In genomic region chr1:68085752-68086151, GRCh38 we compare ENCODE assay signal across 21 cellular contexts. TPM values are rescaled to one million over a fixed set of nuclear protein-coding genes. Genes with fewer than 3 reads are reported as not detected.
DNase-seq lines count a peak whose midpoint lies in the region; ATAC-seq, FAIRE-seq and TF ChIP-seq lines count a peak whose summit lies in the region.
"Had no signal": no experiment of that assay in that cellular context is flagged by ENCODE, and none has a peak within 500 bp of the region (broad histone marks: within the 10 kb centered on the region; RNA-seq: fewer than 3 reads in every experiment).

No MANE protein-coding gene starts in this region.

- H3K4me2 ChIP-seq in HepG2 (ENCODE audit: low read depth, low read length), result no peak overlapping the region
- no peak overlapping the region for H3K4me2 ChIP-seq in K562 (ENCODE audit: insufficient read depth, low read length)
- no peak overlapping the region for H3K4me2 ChIP-seq in osteoblast (ENCODE audit: insufficient read depth, low read length)
- H3K4me2 ChIP-seq: A549 had no signal

- H3K36me3 ChIP-seq in HepG2 (replicated peaks in 1 of 2; ENCODE audit: control insufficient read depth in 1 of 2, insufficient read depth in 2 of 2, low read length in 2 of 2), result no peaks in the 10 kb centered on the region
- no peaks in the 10 kb centered on the region for H3K36me3 ChIP-seq in right lobe of liver
- H3K36me3 ChIP-seq in K562 (ENCODE audit: control insufficient read depth, insufficient read depth, low read length), result no peaks in the 10 kb centered on the region
- no peaks in the 10 kb centered on the region for H3K36me3 ChIP-seq in osteoblast (ENCODE audit: insufficient read depth, low read length)

- TF ChIP-seq CTCF in HepG2 (CRISPR knock-in tag; IDR thresholded peaks at IDR 0.05) (no peak), right lobe of liver (IDR thresholded peaks at IDR 0.05) (no peak), K562 (IDR thresholded peaks at IDR 0.05 in 2 of 3, conservative IDR thresholded peaks at IDR 0.05 in 1 of 3; ENCODE audit: insufficient read depth in 2 of 3, low read depth in 1 of 3, low read length in 3 of 3) (no peak), osteoblast (IDR thresholded peaks at IDR 0.05; ENCODE audit: extremely low read depth, low read depth, low read length) (no peak), HFFc6 (IDR thresholded peaks at IDR 0.05) (no peak)

- WGBS in HepG2 (ENCODE audit: low lambda C conversion rate), result 0% methylated on average over 1 of the region's 1 CpG
- WGBS in right lobe of liver (ENCODE audit: insufficient coverage, low coverage, low lambda C conversion rate, missing lambda C conversion rate), result 88% methylated on average over 1 of the region's 1 CpG
- WGBS in K562 (ENCODE audit: insufficient coverage, low coverage, missing lambda C conversion rate), result 0% methylated on average over 1 of the region's 1 CpG

- BruUV-seq in HepG2 (replicated peaks; lab: Mats Ljungman, UMichigan) (no TSS peak), K562 (replicated peaks; lab: Mats Ljungman, UMichigan) (no TSS peak)

- intact Hi-C loops in HepG2 (cut with micrococcal nuclease; ENCODE audit: unreplicated experiment) (no loop called here), right lobe of liver (cut with DNase I) (no loop called here), K562 (cut with micrococcal nuclease) (no loop called here)

- H2AFZ ChIP-seq in HepG2 (ENCODE audit: low read length) (no peak overlapping the region), K562 (ENCODE audit: low read depth, low read length) (no peak overlapping the region), osteoblast (ENCODE audit: low read length) (no peak overlapping the region)

- H3K27me3 ChIP-seq in HepG2 (ENCODE audit: control insufficient read depth in 1 of 2, insufficient read depth in 2 of 2, low read length in 2 of 2) (no peaks in the 10 kb centered on the region), right lobe of liver (no peaks in the 10 kb centered on the region), K562 (ENCODE audit: control insufficient read depth in 2 of 2, insufficient read depth in 2 of 2, low read length in 2 of 2) (no peaks in the 10 kb centered on the region), osteoblast (ENCODE audit: insufficient read depth, low read length) (no peaks in the 10 kb centered on the region)

- DNase-seq in HepG2 (ENCODE audit: low spot score) (no peak), right lobe of liver (no peak), K562 (ENCODE audit: extremely low read depth in 1 of 4, low spot score in 3 of 4) (no peak), islet precursor cell (peak; percentile 47), OCI-M1 (lab: John Stamatoyannopoulos, UW) (no peak), osteoblast (ENCODE audit: insufficient read length, low spot score, missing footprints) (no peak), HFFc6 (no peak)
- DNase-seq: AML-193; CD4-positive, alpha-beta T cell; DMS153; DMS79; GOT3; H9; IMR-90; KG1 had no signal

- H3K9ac ChIP-seq in HepG2 (ENCODE audit: insufficient read depth, low read depth, low read length) (no peak overlapping the region), K562 (ENCODE audit: insufficient read depth in 1 of 2, low read depth in 2 of 2, low read length in 2 of 2) (no peak overlapping the region)

- H3K27ac ChIP-seq in HepG2 (ENCODE audit: extremely low read length, insufficient read depth, low read length), result no peak overlapping the region
- no peak overlapping the region for H3K27ac ChIP-seq in right lobe of liver
- H3K27ac ChIP-seq in K562 (ENCODE audit: extremely low read depth, low read depth, low read length), result no peak overlapping the region
- no peak overlapping the region for H3K27ac ChIP-seq in osteoblast (ENCODE audit: low read depth, low read length)
- H3K27ac ChIP-seq: 22Rv1, A549, C4-2B, HL-60 had no signal

- no peak overlapping the region for H3K27ac Mint-ChIP-seq in HFFc6
- H3K27ac Mint-ChIP-seq: CD4-positive, alpha-beta T cell; H9 had no signal

- H3K79me2 ChIP-seq in HepG2 (ENCODE audit: insufficient read depth, low read length) (no peaks in the 10 kb centered on the region), K562 (ENCODE audit: control insufficient read depth, insufficient read depth, low read length) (no peaks in the 10 kb centered on the region), osteoblast (ENCODE audit: insufficient read depth, low read length) (no peaks in the 10 kb centered on the region)

- TF ChIP-seq RAD21 in HepG2 (CRISPR knock-in tag; IDR thresholded peaks at IDR 0.05) (no peak), K562 (CRISPR knock-in tag; conservative IDR thresholded peaks at IDR 0.05 in 1 of 2, IDR thresholded peaks at IDR 0.05 in 1 of 2) (no peak)

- in situ Hi-C loops in HepG2 (cut with HindIII; ENCODE audit: extremely low pct_ligation_motif_present, low pct_unique_long_range_greater_than_20kb) (no loop called here), K562 (cut with MboI) (no loop called here)

- TF ChIP-seq EP300 in HepG2 (IDR thresholded peaks at IDR 0.05; ENCODE audit: low read depth in 2 of 2, low read length in 2 of 2) (no peak), HepG2 (CRISPR knock-in tag; IDR thresholded peaks at IDR 0.05; ENCODE audit: borderline replicate concordance) (no peak), K562 (IDR thresholded peaks at IDR 0.05; ENCODE audit: low read length) (no peak)

- FAIRE-seq in HepG2 (lab: Jason Lieb, UNC) (no peak), K562 (lab: Jason Lieb, UNC) (no peak)
- FAIRE-seq: A549, GM12878 had no signal

- POLR2A ChIA-PET in HepG2 (lab: Yijun Ruan, JAX), result no interaction called here
- POLR2A ChIA-PET in K562 (lab: Yijun Ruan, JAX), result no interaction called here

- peaks cover 8% of the 10 kb centered on the region for H3K27me3 Mint-ChIP-seq in HFFc6 (ENCODE audit: insufficient read depth)

- no peak for ATAC-seq in HepG2
- no peak for ATAC-seq in right lobe of liver
- no peak for ATAC-seq in K562
- ATAC-seq: A549, GM12878 had no signal

- peaks cover 7% of the 10 kb centered on the region for H3K4me1 Mint-ChIP-seq in HFFc6 (ENCODE audit: low read depth)

- H3K4me3 Mint-ChIP-seq in HFFc6, result no peak overlapping the region
- H3K4me3 Mint-ChIP-seq: CD4-positive, alpha-beta T cell; H9 had no signal

- CTCF ChIA-PET in HepG2 (lab: Yijun Ruan, JAX; ENCODE audit: low intra/inter-chr PET ratio, low total read pairs), result no interaction called here
- CTCF ChIA-PET in K562 (lab: Yijun Ruan, JAX; ENCODE audit: low intra/inter-chr PET ratio), result no interaction called here

- H3K9me3 ChIP-seq in HepG2 (ENCODE audit: low read length) (no peaks in the 10 kb centered on the region), right lobe of liver (no peaks in the 10 kb centered on the region), K562 (replicated peaks; ENCODE audit: control insufficient read depth, insufficient read depth, low read depth, low read length) (no peaks in the 10 kb centered on the region), osteoblast (ENCODE audit: low read depth, low read length) (no peaks in the 10 kb centered on the region)
- H3K9me3 ChIP-seq: A549 had no signal

- H3K9me1 ChIP-seq in K562 (ENCODE audit: control insufficient read depth, insufficient read depth, low read length), result no peaks in the 10 kb centered on the region

- H3K9me3 Mint-ChIP-seq in HFFc6, result no peaks in the 10 kb centered on the region; the same call in 1 of the 2 replicates
- H3K9me3 Mint-ChIP-seq: H9 had no signal

- no peaks in the 10 kb centered on the region for H4K20me1 ChIP-seq in HepG2 (ENCODE audit: insufficient read depth, low read length)
- no peaks in the 10 kb centered on the region for H4K20me1 ChIP-seq in K562 (replicated peaks; ENCODE audit: control insufficient read depth, insufficient read depth, low read length)
- H4K20me1 ChIP-seq in osteoblast (ENCODE audit: insufficient read depth, low read length), result no peaks in the 10 kb centered on the region

- TF ChIP-seq POLR2A in HepG2 (IDR thresholded peaks at IDR 0.05; ENCODE audit: insufficient read depth in 1 of 2, low read depth in 2 of 2, low read length in 2 of 2), result no peak
- TF ChIP-seq POLR2A in right lobe of liver (IDR thresholded peaks at IDR 0.05), result no peak
- no peak for TF ChIP-seq POLR2A in K562 (conservative IDR thresholded peaks at IDR 0.05)

- no peaks in the 10 kb centered on the region for H3K36me3 Mint-ChIP-seq in HFFc6 (ENCODE audit: low read depth)

- H3K4me1 ChIP-seq in HepG2 (ENCODE audit: insufficient read depth, low read length), result no peaks in the 10 kb centered on the region
- H3K4me1 ChIP-seq in right lobe of liver, result no peaks in the 10 kb centered on the region
- H3K4me1 ChIP-seq in K562 (replicated peaks in 1 of 2; ENCODE audit: control insufficient read depth in 2 of 2, insufficient read depth in 2 of 2, low read length in 2 of 2), result no peaks in the 10 kb centered on the region
- H3K4me1 ChIP-seq in osteoblast (ENCODE audit: insufficient read depth, low read length), result peaks cover 5% of the 10 kb centered on the region
- H3K4me1 ChIP-seq: A549 had no signal

- H3K4me3 ChIP-seq in HepG2 (replicated peaks in 1 of 3; ENCODE audit: insufficient read depth in 1 of 3, low read depth in 2 of 3, low read length in 3 of 3) (no peak overlapping the region), right lobe of liver (no peak overlapping the region), K562 (no peak overlapping the region), osteoblast (ENCODE audit: insufficient read depth, low read length) (no peak overlapping the region)
- H3K4me3 ChIP-seq: A549, GM12878 had no signal

RNA-seq across cellular contexts. Expression of gene DIRAS3, which starts 35.3 kb away (rescaled TPM):
- total RNA-seq in HepG2 (2016; rRNA removed; fragmentation: Illumina TruSeq; extraction: Trizol), result not detected in 2 replicates
- not detected in 2 replicates for total RNA-seq in HepG2 (2016; cell fraction: cytosol; rRNA removed; fragmentation: Illumina TruSeq; extraction: Trizol; ENCODE audit: low read depth)
- not detected in 2 replicates for total RNA-seq in HepG2 (2016; cell fraction: insoluble cytoplasmic fraction; rRNA removed; fragmentation: Illumina TruSeq; extraction: Trizol)
- total RNA-seq in HepG2 (2016; cell fraction: membrane; rRNA removed; fragmentation: Illumina TruSeq; extraction: Trizol), result not detected in 2 replicates
- total RNA-seq in HepG2 (2016; cell fraction: nucleus; rRNA removed; fragmentation: Illumina TruSeq; extraction: Trizol), result not detected in 2 replicates
- polyA plus RNA-seq in HepG2 (2011; rRNA removed), result not detected in 2 replicates
- polyA plus RNA-seq in HepG2 (2011; cell fraction: cytosol; rRNA removed), result not detected in 2 replicates
- not detected in 2 replicates for polyA plus RNA-seq in HepG2 (2011; cell fraction: nucleus; rRNA removed)
- polyA plus RNA-seq in HepG2 (2012), result not detected in 2 replicates
- polyA plus RNA-seq in HepG2 (2016; cell fraction: cytosol; fragmentation: Illumina TruSeq; extraction: Trizol; ENCODE audit: low read depth), result not detected in 2 replicates
- not detected in 2 replicates for polyA plus RNA-seq in HepG2 (2016; cell fraction: insoluble cytoplasmic fraction; fragmentation: Illumina TruSeq; extraction: Trizol; ENCODE audit: low read depth)
- polyA plus RNA-seq in HepG2 (2016; cell fraction: membrane; fragmentation: Illumina TruSeq; extraction: Trizol; ENCODE audit: low read depth), result not detected in 2 replicates
- not detected in 2 replicates for polyA plus RNA-seq in HepG2 (2016; cell fraction: nucleus; fragmentation: Illumina TruSeq; extraction: Trizol; ENCODE audit: insufficient read depth, low read depth)
- 0.19 TPM in 1 of 2 replicates, not detected in the other for polyA minus RNA-seq in HepG2 (2011; rRNA and poly(A)+ RNA removed; ENCODE audit: low replicate concordance)
- polyA minus RNA-seq in HepG2 (2011; cell fraction: cytosol; rRNA and poly(A)+ RNA removed), result not detected in 2 replicates
- not detected in 2 replicates for polyA minus RNA-seq in HepG2 (2011; cell fraction: nucleus; rRNA and poly(A)+ RNA removed)
- total RNA-seq in right lobe of liver, result 1 to 10 TPM in 4 of 6 experiments, under 1 TPM in 2; 0.62 to 6.4 (median 1.9) TPM
- total RNA-seq in K562 (2011; cell fraction: chromatin; rRNA removed; ENCODE audit: low replicate concordance), result 0.60 and 1.1 TPM in 2 replicates
- total RNA-seq in K562 (2011; cell fraction: nucleolus; rRNA removed), result 1.0 and 1.2 TPM in 2 replicates
- total RNA-seq in K562 (2011; cell fraction: nucleoplasm; rRNA removed), result 0.38 and 2.0 TPM in 2 replicates
- 30.8 and 44.5 TPM in 2 replicates for total RNA-seq in K562 (2014; rRNA removed)
- total RNA-seq in K562 (2014; rRNA removed; fragmentation: Illumina TruSeq; extraction: Trizol), result 28.5 and 31.7 TPM in 2 replicates
- total RNA-seq in K562 (2015; rRNA removed; fragmentation: Illumina TruSeq; extraction: Trizol), result 64.1 and 65.5 TPM in 2 replicates
- 31.6 and 37.0 TPM in 2 replicates for total RNA-seq in K562 (2021)
- polyA plus RNA-seq in K562 (2011; rRNA removed), result 5.8 and 7.9 TPM in 2 replicates
- 4.7 and 6.9 TPM in 2 replicates for polyA plus RNA-seq in K562 (2011; cell fraction: cytosol; rRNA removed)
- 3.4 and 4.2 TPM in 2 replicates for polyA plus RNA-seq in K562 (2011; cell fraction: nucleus; rRNA removed)
- polyA plus RNA-seq in K562 (2012), result 68.6 and 142 TPM in 2 replicates
- polyA plus RNA-seq in K562 (2014; fragmentation: Illumina TruSeq; extraction: Trizol), result 36.7 and 41.7 TPM in 2 replicates
- 10 to 100 TPM; 90.4 to 96.1 TPM for polyA plus RNA-seq in K562 (2014; fragmentation: Nextera tagmentation; extraction: Ambion mirVana)
- 56.8 and 59.6 TPM in 2 replicates for polyA plus RNA-seq in K562 (2014; rRNA removed)
- polyA minus RNA-seq in K562 (2011; rRNA and poly(A)+ RNA removed), result 3.0 and 5.3 TPM in 2 replicates
- polyA minus RNA-seq in K562 (2011; cell fraction: cytosol; rRNA and poly(A)+ RNA removed), result 1.5 and 3.9 TPM in 2 replicates
- polyA minus RNA-seq in K562 (2011; cell fraction: nucleus; rRNA and poly(A)+ RNA removed), result 1.2 and 1.3 TPM in 2 replicates
- total RNA-seq in osteoblast, result 2.1 and 4.0 TPM in 2 replicates
- total RNA-seq in HFFc6 (2021; fragmentation: NEBNext Ultra II Directional; extraction: Animal tissue kit (Norgen Biotek cat#: 25700)), result 1 to 10 TPM in 5 of 6 experiments, under 1 TPM in 1; 0.81 to 2.7 (median 1.1) TPM
- total RNA-seq: CD4-positive, alpha-beta T cell; G401; GM12878; H9 had no signal
- polyA plus RNA-seq: GM12878 had no signal

Comparison
In these comparisons a context has a peak if more than half of its experiments do, and no peak if none do; other contexts are left out.
1. Of the 241 proteins assayed by ChIP-seq in both HepG2 and K562: peak only in HepG2: ZNF12; only in K562: USF2; in both: none; in neither: 239.